ENCODE assay signal across 28 cellular contexts in genomic region chr2:25034081-25034480, GRCh38. TPM values are rescaled to one million over a fixed set of nuclear protein-coding genes. Genes with fewer than 3 reads are reported as not detected.
A peak's percentile ranks its signal among the peaks of the same experiment; 100 is the strongest.
DNase-seq lines count a peak whose midpoint lies in the region; ATAC-seq, FAIRE-seq and TF ChIP-seq lines count a peak whose summit lies in the region.
"Had no signal": no experiment of that assay in that cellular context is flagged by ENCODE, and none has a peak within 500 bp of the region (broad histone marks: within the 10 kb centered on the region; RNA-seq: fewer than 3 reads in every experiment).

No MANE protein-coding gene starts in this region.

- TF ChIP-seq CTCF in HEK293 (tag by site-specific recombination; IDR thresholded peaks at IDR 0.05): no peak
- TF ChIP-seq CTCF in K562 (IDR thresholded peaks at IDR 0.05 in 2 of 3, conservative IDR thresholded peaks at IDR 0.05 in 1 of 3; ENCODE audit: insufficient read depth in 2 of 3, low read depth in 1 of 3, low read length in 3 of 3): no peak
- TF ChIP-seq CTCF in psoas muscle (IDR thresholded peaks at IDR 0.05): no peak
- no peak for TF ChIP-seq CTCF in right atrium auricular region (IDR thresholded peaks at IDR 0.05)

- H3K9me2 ChIP-seq in Karpas-422 (replicated peaks; ENCODE audit: insufficient read depth, low read length): no peaks in the 10 kb centered on the region

- no peak for TF ChIP-seq RAD21 in K562 (CRISPR knock-in tag; conservative IDR thresholded peaks at IDR 0.05 in 1 of 2, IDR thresholded peaks at IDR 0.05 in 1 of 2)

- no peak overlapping the region for H3K4me2 ChIP-seq in Karpas-422 (ENCODE audit: low read depth, low read length, poor library complexity, severe bottlenecking)
- no peak overlapping the region for H3K4me2 ChIP-seq in K562 (ENCODE audit: insufficient read depth, low read length)
- H3K4me2 ChIP-seq: BLaER1 had no signal

- no peaks in the 10 kb centered on the region for H3K4me1 Mint-ChIP-seq in activated naive CD8-positive, alpha-beta T cell treated with anti-CD3 and anti-CD28 coated beads, Interleukin-2, amount 50 U/mL, for 24 hours
- H3K4me1 Mint-ChIP-seq: CD8-positive, alpha-beta memory T cell had no signal

- H2AFZ ChIP-seq in Karpas-422 (ENCODE audit: low read length) (no peak overlapping the region), K562 (ENCODE audit: low read depth, low read length) (no peak overlapping the region)

- no peak overlapping the region for H3K27ac Mint-ChIP-seq in activated naive CD8-positive, alpha-beta T cell treated with anti-CD3 and anti-CD28 coated beads, Interleukin-2, amount 50 U/mL, for 24 hours
- H3K27ac Mint-ChIP-seq: CD14-positive monocyte; CD4-positive, alpha-beta memory T cell; CD8-positive, alpha-beta memory T cell had no signal

- no peak overlapping the region for H3K9ac ChIP-seq in Karpas-422 (ENCODE audit: low read length)
- H3K9ac ChIP-seq in K562 (ENCODE audit: insufficient read depth in 1 of 2, low read depth in 2 of 2, low read length in 2 of 2): no peak overlapping the region
- H3K9ac ChIP-seq: BLaER1 had no signal

- no peaks in the 10 kb centered on the region for H4K20me1 ChIP-seq in Karpas-422 (ENCODE audit: insufficient read depth, low read depth, low read length)
- H4K20me1 ChIP-seq in K562 (replicated peaks; ENCODE audit: control insufficient read depth, insufficient read depth, low read length): no peaks in the 10 kb centered on the region
- H4K20me1 ChIP-seq: BLaER1 had no signal

- no peak for TF ChIP-seq POLR2A in K562 (conservative IDR thresholded peaks at IDR 0.05)

- WGBS in K562 (ENCODE audit: insufficient coverage, low coverage, missing lambda C conversion rate): 1% methylated on average over 5 of the region's 5 CpGs
- 93 to 96% (median 95%) methylated on average over 5 of the region's 5 CpGs for WGBS in psoas muscle, 3 donors

- intact Hi-C loops in K562 (cut with micrococcal nuclease) (no loop called here), psoas muscle (cut with DNase I) (no loop called here)

- POLR2A ChIA-PET in HEK293 (lab: Yijun Ruan, JAX): no interaction called here
- POLR2A ChIA-PET in K562 (lab: Yijun Ruan, JAX): interaction anchor here (1.0 kb wide), 1 partner anchor 62 kb away, joined by 3 read pairs; the partner anchor contains the start of gene DNAJC27

- CTCF ChIA-PET in HEK293 (lab: Yijun Ruan, JAX): no interaction called here
- CTCF ChIA-PET in K562 (lab: Yijun Ruan, JAX; ENCODE audit: low intra/inter-chr PET ratio): no interaction called here

- no peaks in the 10 kb centered on the region for H3K27me3 Mint-ChIP-seq in activated naive CD8-positive, alpha-beta T cell treated with anti-CD3 and anti-CD28 coated beads, Interleukin-2, amount 50 U/mL, for 24 hours

- no peak for FAIRE-seq in K562 (lab: Jason Lieb, UNC)
- FAIRE-seq: A204.1, GM12878, GM12892, GM18507 had no signal

- TF ChIP-seq EP300 in K562 (IDR thresholded peaks at IDR 0.05; ENCODE audit: low read length): no peak

- H3K27me3 ChIP-seq in Karpas-422 (ENCODE audit: low read length): no peaks in the 10 kb centered on the region
- H3K27me3 ChIP-seq in K562 (ENCODE audit: control insufficient read depth in 2 of 2, insufficient read depth in 2 of 2, low read length in 2 of 2): peaks cover 41 to 77% of the 10 kb centered on the region in 2 experiments
- H3K27me3 ChIP-seq in psoas muscle (ENCODE audit: insufficient read depth in 3 of 3, low read length in 2 of 3): no peaks in the 10 kb centered on the region
- no peaks in the 10 kb centered on the region for H3K27me3 ChIP-seq in right atrium auricular region
- H3K27me3 ChIP-seq: BE2C, BLaER1 had no signal

- no peaks in the 10 kb centered on the region for H3K4me1 ChIP-seq in HEK293 (ENCODE audit: control insufficient read depth, insufficient read depth, low read length)
- H3K4me1 ChIP-seq in Karpas-422 (ENCODE audit: low read length): no peaks in the 10 kb centered on the region
- no peaks in the 10 kb centered on the region for H3K4me1 ChIP-seq in K562 (replicated peaks in 1 of 2; ENCODE audit: control insufficient read depth in 2 of 2, insufficient read depth in 2 of 2, low read length in 2 of 2)
- H3K4me1 ChIP-seq in psoas muscle: peaks cover 45% of the 10 kb centered on the region
- no peaks in the 10 kb centered on the region for H3K4me1 ChIP-seq in right atrium auricular region

- in situ Hi-C loops in K562 (cut with MboI): no loop called here

- H3K79me2 ChIP-seq in Karpas-422 (ENCODE audit: low read length): no peaks in the 10 kb centered on the region
- H3K79me2 ChIP-seq in K562 (ENCODE audit: control insufficient read depth, insufficient read depth, low read length): no peaks in the 10 kb centered on the region

- H3K36me3 Mint-ChIP-seq in activated naive CD8-positive, alpha-beta T cell treated with anti-CD3 and anti-CD28 coated beads, Interleukin-2, amount 50 U/mL, for 24 hours (ENCODE audit: low read depth): no peaks in the 10 kb centered on the region
- H3K36me3 Mint-ChIP-seq: CD14-positive monocyte; CD4-positive, alpha-beta memory T cell; CD4-positive, CD25-positive, alpha-beta regulatory T cell; CD8-positive, alpha-beta memory T cell had no signal

- no TSS peak for BruUV-seq in K562 (replicated peaks; lab: Mats Ljungman, UMichigan)

- H3K9me1 ChIP-seq in K562 (ENCODE audit: control insufficient read depth, insufficient read depth, low read length): no peaks in the 10 kb centered on the region

- H3K27ac ChIP-seq in HEK293 (ENCODE audit: extremely low read depth, low read depth, low read length) (no peak overlapping the region), Karpas-422 (ENCODE audit: low read length) (no peak overlapping the region), K562 (ENCODE audit: extremely low read depth, low read depth, low read length) (no peak overlapping the region), psoas muscle (peak overlapping the region; percentile 69), right atrium auricular region (no peak overlapping the region)
- H3K27ac ChIP-seq: BLaER1 had no signal

- no peak overlapping the region for H3K4me3 Mint-ChIP-seq in activated naive CD8-positive, alpha-beta T cell treated with anti-CD3 and anti-CD28 coated beads, Interleukin-2, amount 50 U/mL, for 24 hours
- H3K4me3 Mint-ChIP-seq: CD14-positive monocyte; CD4-positive, alpha-beta memory T cell; CD4-positive, CD25-positive, alpha-beta regulatory T cell; CD8-positive, alpha-beta memory T cell had no signal

- no peak overlapping the region for H3K4me3 ChIP-seq in HEK293 (ENCODE audit: low read depth, low read length)
- H3K4me3 ChIP-seq in Karpas-422 (ENCODE audit: low read length): no peak overlapping the region
- H3K4me3 ChIP-seq in K562: no peak overlapping the region
- no peak overlapping the region for H3K4me3 ChIP-seq in psoas muscle
- no peak overlapping the region for H3K4me3 ChIP-seq in right atrium auricular region
- H3K4me3 ChIP-seq: BLaER1, GM12878 had no signal

- no peaks in the 10 kb centered on the region for H3K9me3 ChIP-seq in HEK293 (ENCODE audit: control insufficient read depth, insufficient read depth, low read depth, low read length)
- no peaks in the 10 kb centered on the region for H3K9me3 ChIP-seq in Karpas-422 (ENCODE audit: low read length)
- no peaks in the 10 kb centered on the region for H3K9me3 ChIP-seq in K562 (replicated peaks; ENCODE audit: control insufficient read depth, insufficient read depth, low read depth, low read length)
- no peaks in the 10 kb centered on the region for H3K9me3 ChIP-seq in psoas muscle
- H3K9me3 ChIP-seq in right atrium auricular region: no peaks in the 10 kb centered on the region
- H3K9me3 ChIP-seq: BE2C, BLaER1 had no signal

- ATAC-seq in K562: no peak
- no peak for ATAC-seq in psoas muscle
- ATAC-seq in activated naive CD8-positive, alpha-beta T cell treated with anti-CD3 and anti-CD28 coated beads, Interleukin-2, amount 50 U/mL, for 24 hours: no peak
- ATAC-seq: GM12878 had no signal

- H3K36me3 ChIP-seq in HEK293 (ENCODE audit: control insufficient read depth in 2 of 2, insufficient read depth in 1 of 2, low read length in 2 of 2) (no peaks in the 10 kb centered on the region), Karpas-422 (ENCODE audit: insufficient read depth, low read length) (no peaks in the 10 kb centered on the region), K562 (ENCODE audit: control insufficient read depth, insufficient read depth, low read length) (no peaks in the 10 kb centered on the region), psoas muscle (ENCODE audit: insufficient read depth in 1 of 2, low read depth in 1 of 2) (no peaks in the 10 kb centered on the region), right atrium auricular region (no peaks in the 10 kb centered on the region)
- H3K36me3 ChIP-seq: BE2C, BLaER1 had no signal

- DNase-seq in Karpas-422 (peak; percentile 4), K562 (ENCODE audit: extremely low read depth in 1 of 4, low spot score in 3 of 4) (no peak), psoas muscle (no peak), right atrium auricular region (ENCODE audit: low spot score) (no peak)
- DNase-seq in activated CD4-positive, alpha-beta T cell treated with anti-CD3 and anti-CD28 coated beads for 4 hours: no peak
- no peak for DNase-seq in activated naive CD8-positive, alpha-beta T cell treated with anti-CD3 and anti-CD28 coated beads, Interleukin-2, amount 50 U/mL, for 24 hours
- DNase-seq: 8988T; ACHN; BE2C; C1 segment of cervical spinal cord; CD4-positive, alpha-beta memory T cell; CD4-positive, CD25-positive, alpha-beta regulatory T cell; CD8-positive, alpha-beta memory T cell; COR-L47; DMS 273 treated with DMSO at 0.1 percent for 48 hours; DMS153; DMS53; DMS79; DND-41; EL; GDM1 had no signal

- no peaks in the 10 kb centered on the region for H3K9me3 Mint-ChIP-seq in activated naive CD8-positive, alpha-beta T cell treated with anti-CD3 and anti-CD28 coated beads, Interleukin-2, amount 50 U/mL, for 24 hours
- H3K9me3 Mint-ChIP-seq: CD8-positive, alpha-beta memory T cell had no signal

RNA-seq across cellular contexts. Expression of gene EFR3B, which starts 7.8 kb away (rescaled TPM):
- 0.22 and 0.58 TPM in 2 replicates for total RNA-seq in Karpas-422 (2014; rRNA removed; shearing (Covaris generic); ENCODE audit: low replicate concordance)
- total RNA-seq in K562 (2011; cell fraction: chromatin; rRNA removed; ENCODE audit: low replicate concordance): 0.09 TPM in 1 of 2 replicates, not detected in the other
- total RNA-seq in K562 (2011; cell fraction: nucleolus; rRNA removed): not detected in 2 replicates
- total RNA-seq in K562 (2011; cell fraction: nucleoplasm; rRNA removed): 0.07 TPM in 1 of 2 replicates, not detected in the other
- total RNA-seq in K562 (2014; rRNA removed): not detected in 2 replicates
- not detected in 2 replicates for total RNA-seq in K562 (2014; rRNA removed; fragmentation: Illumina TruSeq; extraction: Trizol)
- total RNA-seq in K562 (2015; rRNA removed; fragmentation: Illumina TruSeq; extraction: Trizol): not detected in 2 replicates
- 0.09 TPM in 1 of 2 replicates, not detected in the other for total RNA-seq in K562 (2021)
- not detected in 2 replicates for polyA plus RNA-seq in K562 (2011; rRNA removed)
- polyA plus RNA-seq in K562 (2011; cell fraction: cytosol; rRNA removed): under 0.01 TPM in 1 of 2 replicates, not detected in the other
- polyA plus RNA-seq in K562 (2011; cell fraction: nucleus; rRNA removed): 0.01 TPM in 1 of 2 replicates, not detected in the other
- polyA plus RNA-seq in K562 (2012): 0.01 TPM in 1 of 2 replicates, not detected in the other
- not detected in 2 replicates for polyA plus RNA-seq in K562 (2014; fragmentation: Illumina TruSeq; extraction: Trizol)
- polyA plus RNA-seq in K562 (2014; fragmentation: Nextera tagmentation; extraction: Ambion mirVana): not detected
- polyA plus RNA-seq in K562 (2014; rRNA removed): not detected in 2 replicates
- 0.04 and 0.06 TPM in 2 replicates for polyA minus RNA-seq in K562 (2011; rRNA and poly(A)+ RNA removed)
- polyA minus RNA-seq in K562 (2011; cell fraction: cytosol; rRNA and poly(A)+ RNA removed): not detected in 2 replicates
- polyA minus RNA-seq in K562 (2011; cell fraction: nucleus; rRNA and poly(A)+ RNA removed): not detected in 2 replicates
- 10 to 100 TPM in 1 of 4 donors, 1 to 10 TPM in 3; 1.7 to 12.7 (median 4.0) TPM for total RNA-seq in psoas muscle
- polyA plus RNA-seq in psoas muscle: under 1 TPM; 0.59 to 0.88 (median 0.72) TPM
- total RNA-seq in right atrium auricular region: 10 to 100 TPM in 1 of 2 donors, 1 to 10 TPM in 1; 2.6 to 10.8 TPM
- polyA plus RNA-seq: CD14-positive monocyte had no signal

Comparison
In these comparisons a context has a peak if more than half of its experiments do, and no peak if none do; other contexts are left out.
1. Of the 44 proteins assayed by ChIP-seq in both K562 and HEK293: peak only in K562: none; only in HEK293: TRIM28; in both: none; in neither: 43.